ENCODE assay signal across 1 cellular context in genomic region chr3:99171815-99172214, GRCh38.
TF ChIP-seq lines count a peak whose summit lies in the region.

No MANE protein-coding gene starts in this region.

TF ChIP-seq in IMR-90, 13 proteins besides CTCF, POLR2A, EP300 and RAD21 (continued from another document):
- TF ChIP-seq SMC3 (IDR thresholded peaks at IDR 0.05; ENCODE audit: low read depth, low read length), result no peak
TF ChIP-seq in IMR-90: peak in this region for 0.
